21 cellular contexts compared by ENCODE assay signal in the genomic region with DNA sequence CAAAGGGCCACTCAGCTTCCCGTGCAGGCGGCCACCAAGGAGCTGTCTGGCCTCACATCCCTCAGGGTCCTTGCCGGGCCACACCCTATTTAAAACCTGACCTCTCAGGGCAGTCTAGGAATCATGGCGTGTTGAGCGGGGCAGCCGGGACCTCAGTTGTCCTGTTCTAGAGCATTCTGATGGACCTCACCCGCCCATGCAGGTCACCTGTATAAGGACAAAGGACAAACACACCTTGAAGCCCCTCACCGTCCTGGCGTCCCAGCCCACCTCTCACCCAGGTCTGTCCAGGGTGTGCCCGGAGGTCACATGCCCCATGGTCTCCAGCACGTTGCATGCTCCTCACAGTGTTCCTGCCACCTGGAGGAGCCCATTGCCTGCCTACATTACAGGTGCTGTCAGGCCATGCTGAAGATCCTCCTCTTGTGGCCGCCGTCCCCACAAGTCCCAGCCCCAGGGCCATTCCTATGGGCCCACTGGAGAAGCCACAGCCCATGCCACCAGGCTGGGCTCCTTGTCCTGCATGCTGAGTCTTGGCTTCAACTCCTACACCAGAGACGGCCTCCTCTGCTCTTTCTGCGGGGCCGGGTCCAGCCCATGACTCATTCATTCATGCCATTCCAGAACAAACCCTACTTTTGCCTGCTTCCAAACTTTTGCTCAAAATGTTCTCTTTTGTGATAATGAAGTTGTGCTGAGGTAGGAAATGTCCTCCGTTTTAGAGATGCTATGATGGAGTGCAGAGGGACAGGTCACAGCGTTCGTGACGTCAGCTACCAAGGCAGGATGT. TPM values are rescaled to one million over a fixed set of nuclear protein-coding genes. Genes with fewer than 3 reads are reported as not detected.
DNase-seq lines count a peak whose midpoint lies in the region; ATAC-seq and TF ChIP-seq lines count a peak whose summit lies in the region.
"Had no signal": no experiment of that assay in that cellular context is flagged by ENCODE, and none has a peak within 500 bp of the region (broad histone marks: within the 10 kb centered on the region; RNA-seq: fewer than 3 reads in every experiment).

No MANE protein-coding gene starts in this region.

- peaks cover 22% of the 10 kb centered on the region for H3K36me3 ChIP-seq in adipocyte (ENCODE audit: control insufficient read depth, insufficient read depth, low read length, severe bottlenecking)
- H3K36me3 ChIP-seq in ovary, result no peaks in the 10 kb centered on the region
- H3K36me3 ChIP-seq: BE2C, pancreas, vagina had no signal

- no peaks in the 10 kb centered on the region for H3K4me1 Mint-ChIP-seq in T-helper 2 cell treated with Interferon-gamma antibody and Interleukin-4, amounts not matched to agents 5 μg/mL and 100 μg/mL, for 36 hours (ENCODE audit: low read depth)

- intact Hi-C loops in ovary (cut with DNase I), result no loop called here

- H3K27ac Mint-ChIP-seq in T-helper 2 cell treated with Interferon-gamma antibody and Interleukin-4, amounts not matched to agents 5 μg/mL and 100 μg/mL, for 36 hours, result no peak overlapping the region
- H3K27ac Mint-ChIP-seq: activated T-cell treated with anti-CD3 and anti-CD28 coated beads, Interleukin-2, amount 50 U/mL, for 24 hours; T-helper 17 cell had no signal

- H3K9me3 ChIP-seq in adipocyte (ENCODE audit: control insufficient read depth, low read length) (no peaks in the 10 kb centered on the region), ovary (no peaks in the 10 kb centered on the region)
- H3K9me3 ChIP-seq: BE2C, pancreas, vagina had no signal

- H3K4me3 ChIP-seq in adipocyte (ENCODE audit: low read length), result no peak overlapping the region
- no peak overlapping the region for H3K4me3 ChIP-seq in fibroblast of the aortic adventitia (ENCODE audit: low read depth, low read length)
- H3K4me3 ChIP-seq in ovary, result no peak overlapping the region
- H3K4me3 ChIP-seq: K562, pancreas, vagina had no signal

- H3K27me3 ChIP-seq in adipocyte (replicated peaks; ENCODE audit: control insufficient read depth, insufficient read depth, low read length), result no peaks in the 10 kb centered on the region
- no peaks in the 10 kb centered on the region for H3K27me3 ChIP-seq in ovary
- H3K27me3 ChIP-seq: BE2C, pancreas, vagina had no signal

- ATAC-seq in GM18505 (IDR thresholded peaks at IDR 0.05; ENCODE audit: unreplicated experiment), result no peak
- ATAC-seq in GM19351 (IDR thresholded peaks at IDR 0.05; ENCODE audit: unreplicated experiment), result no peak
- ATAC-seq: K562, Panc1, pancreas, T-helper 17 cell had no signal

- no peak for TF ChIP-seq CTCF in fibroblast of the aortic adventitia (IDR thresholded peaks at IDR 0.05; ENCODE audit: insufficient read depth, low read length)
- no peak for TF ChIP-seq CTCF in ovary (IDR thresholded peaks at IDR 0.05)

- TF ChIP-seq POLR2A in ovary (IDR thresholded peaks at IDR 0.05) (no peak), GM18505 (IDR thresholded peaks at IDR 0.05; ENCODE audit: borderline replicate concordance, extremely low read depth, insufficient read depth, insufficient read length) (no peak)

- no peak for TF ChIP-seq EP300 in ovary (IDR thresholded peaks at IDR 0.05)

- H3K4me1 ChIP-seq in adipocyte (ENCODE audit: control insufficient read depth, insufficient read depth, low read length) (peaks cover 18% of the 10 kb centered on the region), ovary (ENCODE audit: insufficient read depth) (peaks cover 8% of the 10 kb centered on the region)
- H3K4me1 ChIP-seq: pancreas had no signal

- H3K27ac ChIP-seq in ovary, result no peak overlapping the region
- H3K27ac ChIP-seq: pancreas, vagina had no signal

- H3K9me3 Mint-ChIP-seq in T-helper 2 cell treated with Interferon-gamma antibody and Interleukin-4, amounts not matched to agents 5 μg/mL and 100 μg/mL, for 36 hours, result no peaks in the 10 kb centered on the region
- H3K9me3 Mint-ChIP-seq: activated T-cell treated with anti-CD3 and anti-CD28 coated beads, Interleukin-2, amount 50 U/mL, for 24 hours had no signal

- no peak overlapping the region for H3K4me3 Mint-ChIP-seq in T-helper 2 cell treated with Interferon-gamma antibody and Interleukin-4, amounts not matched to agents 5 μg/mL and 100 μg/mL, for 36 hours
- H3K4me3 Mint-ChIP-seq: activated T-cell treated with anti-CD3 and anti-CD28 coated beads, Interleukin-2, amount 50 U/mL, for 24 hours; T-helper 17 cell had no signal

- WGBS in ovary, 3 donors, result 66 to 72% (median 71%) methylated on average over 19 to 20 of the region's 20 CpGs

- DNase-seq in EH (ENCODE audit: low read depth) (peak; percentile 82), adipocyte (ENCODE audit: low read depth) (peak; percentile 77), fibroblast of the aortic adventitia (ENCODE audit: low read depth) (peak; percentile 76), ovary (peak in 3 of 5 donors; percentile 64 to 85 (median 66))
- no peak for DNase-seq in stimulated activated CD4-positive, alpha-beta T cell treated with anti-CD3 and anti-CD28 coated beads, Interleukin-2, amount 100 ng/mL, for 24 hours
- no peak for DNase-seq in T-helper 2 cell treated with Interferon-gamma antibody and Interleukin-4, amounts not matched to agents 5 μg/mL and 100 μg/mL, for 36 hours (ENCODE audit: low spot score)
- DNase-seq: activated CD4-positive, alpha-beta T cell treated with anti-CD3 and anti-CD28 coated beads for 4 hours; activated T-cell treated with anti-CD3 and anti-CD28 coated beads, Interleukin-2, amount 50 U/mL, for 24 hours; BE2C; DMS79; GOT3; mesendoderm; NCI-H1417 treated with DMSO at 0.1 percent for 48 hours; NCI-H524 treated with DMSO at 0.1 percent for 48 hours; T-helper 17 cell had no signal

- H3K27me3 Mint-ChIP-seq in T-helper 2 cell treated with Interferon-gamma antibody and Interleukin-4, amounts not matched to agents 5 μg/mL and 100 μg/mL, for 36 hours (ENCODE audit: low read depth), result no peaks in the 10 kb centered on the region
- H3K27me3 Mint-ChIP-seq: activated T-cell treated with anti-CD3 and anti-CD28 coated beads, Interleukin-2, amount 50 U/mL, for 24 hours; T-helper 17 cell had no signal

- no peaks in the 10 kb centered on the region for H3K36me3 Mint-ChIP-seq in T-helper 2 cell treated with Interferon-gamma antibody and Interleukin-4, amounts not matched to agents 5 μg/mL and 100 μg/mL, for 36 hours (ENCODE audit: low read depth)

- H3K9ac ChIP-seq in adipocyte (ENCODE audit: low read length), result no peak overlapping the region

RNA-seq across cellular contexts. Expression of gene PEMT, which starts 46.3 kb away (rescaled TPM):
- total RNA-seq in fibroblast of the aortic adventitia (ENCODE audit: low replicate concordance) (9.0 and 28.4 TPM in 2 replicates), ovary (10 to 100 TPM; 21.6 to 62.8 (median 36.6) TPM)
- 10 to 100 TPM in 1 of 2 donors, 1 to 10 TPM in 1; 6.6 to 32.5 TPM for polyA plus RNA-seq in ovary

RNA-seq across cellular contexts. Expression of gene RASD1, which starts 49.0 kb away (rescaled TPM):
- total RNA-seq in fibroblast of the aortic adventitia (ENCODE audit: low replicate concordance), result 0.36 TPM in 1 of 2 replicates, not detected in the other
- 10 to 100 TPM in 6 of 7 donors, 1 to 10 TPM in 1; 2.6 to 55.9 (median 27.3) TPM for total RNA-seq in ovary
- polyA plus RNA-seq in ovary, result 10 to 100 TPM in 1 of 2 donors, 1 to 10 TPM in 1; 1.9 to 27.7 TPM
- polyA plus RNA-seq: K562 had no signal

Comparison
In these comparisons a context has a peak if more than half of its experiments do, and no peak if none do; other contexts are left out.
1. DNase-seq: peak in EH (single experiment), adipocyte (single experiment), fibroblast of the aortic adventitia (single experiment) and ovary (3 of 5); none in stimulated activated CD4-positive, alpha-beta T cell treated with anti-CD3 and anti-CD28 coated beads, Interleukin-2, amount 100 ng/mL, for 24 hours (0 of 2) and T-helper 2 cell treated with Interferon-gamma antibody and Interleukin-4, amounts not matched to agents 5 μg/mL and 100 μg/mL, for 36 hours (single experiment).